In genomic region chr11:63639195-63639832, GRCh38 we compare ENCODE assay signal across 2 cellular contexts.
TF ChIP-seq lines count a peak whose summit lies in the region.

No MANE protein-coding gene starts in this region.

TF ChIP-seq in HCT116, 20 proteins besides CTCF, POLR2A, EP300 and RAD21:
- TF ChIP-seq MAX (IDR thresholded peaks at IDR 0.05): no peak
- TF ChIP-seq YY1 (IDR thresholded peaks at IDR 0.05; ENCODE audit: extremely low read depth, insufficient replicate concordance, low read depth, low read length): no peak
- no peak for TF ChIP-seq SP1 (IDR thresholded peaks at IDR 0.05; ENCODE audit: low read depth)
- no peak for TF ChIP-seq EGR1 (IDR thresholded peaks at IDR 0.05; ENCODE audit: low read depth)
- no peak for TF ChIP-seq ZBTB33 (IDR thresholded peaks at IDR 0.05; ENCODE audit: extremely low read depth, insufficient replicate concordance, low read length)
- no peak for TF ChIP-seq EZH2phosphoT487 (IDR thresholded peaks at IDR 0.05; ENCODE audit: borderline replicate concordance)
- no peak for TF ChIP-seq CEBPB (IDR thresholded peaks at IDR 0.05; ENCODE audit: low read depth)

TF ChIP-seq in HepG2, 621 proteins besides CTCF, POLR2A, EP300 and RAD21:
- TF ChIP-seq STAG1 (CRISPR knock-in tag; IDR thresholded peaks at IDR 0.05) (peak; percentile 30), ZNF496 (CRISPR knock-in tag; IDR thresholded peaks at IDR 0.05; ENCODE audit: insufficient replicate concordance) (no peak)
